Comparison of ENCODE assay signal across 18 cellular contexts in genomic region chrX:77415161-77415560, GRCh38. TPM values are rescaled to one million over a fixed set of nuclear protein-coding genes. Genes with fewer than 3 reads are reported as not detected.
A peak's percentile ranks its signal among the peaks of the same experiment; 100 is the strongest.
DNase-seq lines count a peak whose midpoint lies in the region; ATAC-seq and TF ChIP-seq lines count a peak whose summit lies in the region.
"Had no signal": no experiment of that assay in that cellular context is flagged by ENCODE, and none has a peak within 500 bp of the region (broad histone marks: within the 10 kb centered on the region; RNA-seq: fewer than 3 reads in every experiment).

No MANE protein-coding gene starts in this region.

- H3K27me3 ChIP-seq in heart right ventricle, result peaks cover 0 to 14% (median 0%) of the 10 kb centered on the region in 7 donors
- no peaks in the 10 kb centered on the region for H3K27me3 ChIP-seq in aorta (ENCODE audit: control insufficient read depth in 1 of 2, insufficient read depth in 2 of 2, low read length in 1 of 2)
- H3K27me3 ChIP-seq: SJSA1 had no signal

- TF ChIP-seq CTCF in heart right ventricle (IDR thresholded peaks at IDR 0.05) (peak in 5 of 9 donors; percentile 9 to 40 (median 24)), NB4 (IDR thresholded peaks at IDR 0.05; ENCODE audit: low read depth, low read length) (peak; percentile 3), cardiac fibroblast (IDR thresholded peaks at IDR 0.05; ENCODE audit: low read depth, low read length) (peak; percentile 19)

- H3K4me3 ChIP-seq in heart right ventricle (no peak overlapping the region), NB4 (ENCODE audit: low read depth, low read length) (no peak overlapping the region), cardiac fibroblast (replicated peaks in 1 of 2; ENCODE audit: low read depth in 2 of 2, low read length in 2 of 2) (no peak overlapping the region), aorta (ENCODE audit: low read length in 2 of 2) (no peak overlapping the region)
- H3K4me3 ChIP-seq: SJSA1 had no signal

- H3K4me1 ChIP-seq in heart right ventricle (peaks cover 0 to 9% (median 0%) of the 10 kb centered on the region in 9 donors), aorta (ENCODE audit: control insufficient read depth in 1 of 2, insufficient read depth in 2 of 2, low read length in 2 of 2) (no peaks in the 10 kb centered on the region)
- H3K4me1 ChIP-seq: SJSA1 had no signal

- H3K9me3 ChIP-seq in heart right ventricle (peaks cover 0 to 1% (median 0%) of the 10 kb centered on the region in 11 donors), aorta (ENCODE audit: control insufficient read depth, low read length) (no peaks in the 10 kb centered on the region)
- H3K9me3 ChIP-seq: SJSA1 had no signal

- H3K27ac ChIP-seq in heart right ventricle, result no peak overlapping the region
- peak overlapping the region; percentile 12 to 57 for H3K27ac ChIP-seq in aorta (ENCODE audit: low read depth in 1 of 2, low read length in 2 of 2)
- H3K27ac ChIP-seq: SJSA1 had no signal

- ATAC-seq in heart right ventricle (no peak), Right ventricle myocardium inferior (no peak), aorta (ENCODE audit: low FRiP score) (no peak), HG03135 (IDR thresholded peaks at IDR 0.05; ENCODE audit: unreplicated experiment) (no peak), HG02884 (IDR thresholded peaks at IDR 0.05; ENCODE audit: unreplicated experiment) (no peak)
- ATAC-seq: activated naive CD4-positive, alpha-beta T cell treated with anti-CD3 and anti-CD28 coated beads, Interleukin-2, amount 50 U/mL, for 72 hours had no signal

- no peak for TF ChIP-seq POLR2A in NB4 (IDR thresholded peaks at IDR 0.05; ENCODE audit: extremely low read depth, insufficient read length)

- intact Hi-C loops in heart right ventricle (cut with DNase I), result loop anchor here in 1 of 10 donors (10.0 kb wide), 1 partner anchor 1130 kb away; no protein-coding TSS in a partner anchor
- intact Hi-C loops in Right ventricle myocardium inferior (cut with DNase I), result no loop called here
- intact Hi-C loops in aorta (cut with DNase I), result no loop called here

- H3K36me3 ChIP-seq in heart right ventricle (no peaks in the 10 kb centered on the region), aorta (ENCODE audit: control insufficient read depth in 1 of 2, insufficient read depth in 2 of 2, low read length in 1 of 2) (no peaks in the 10 kb centered on the region)
- H3K36me3 ChIP-seq: SJSA1 had no signal

- 0 to 25% methylated on average over 1 of the region's 1 CpG for WGBS in heart right ventricle, 2 donors
- 6% methylated on average over 1 of the region's 1 CpG for WGBS in aorta, 2 donors

- DNase-seq in heart right ventricle (no peak), Right ventricle myocardium inferior (ENCODE audit: missing footprints) (no peak), NB4 (ENCODE audit: low read depth) (peak; percentile 9), cardiac fibroblast (ENCODE audit: low read depth in 2 of 2) (peak; percentile 6 to 31), aorta (no peak), NCI-H187 (lab: John Stamatoyannopoulos, UW) (no peak)
- DNase-seq: activated CD8-positive, alpha-beta memory T cell treated with anti-CD3 and anti-CD28 coated beads, Interleukin-2, amount 50 U/mL, for 4 hours; DMS79 treated with DMSO at 0.1 percent for 48 hours; glutamatergic neuron; GOT3; kidney glomerular epithelial cell; NCI-H2029 treated with DMSO at 0.1 percent for 48 hours; NCI-H82; stimulated activated CD4-positive, alpha-beta T cell treated with anti-CD3 and anti-CD28 coated beads, Interleukin-12 subunit alpha, Interleukin-12 subunit beta, amount 100 ng/mL, for 4 hours had no signal

RNA-seq across cellular contexts. Expression of gene FGF16, which starts 32.0 kb away (rescaled TPM):
- total RNA-seq in heart right ventricle, result under 1 TPM in 4 of 10 donors, not detected in 6; 0.13 to 0.32 (median 0.25) TPM
- under 1 TPM in 1 of 2 donors, not detected in 1; 0.19 TPM for polyA plus RNA-seq in heart right ventricle
- 0.24 TPM for total RNA-seq in Right ventricle myocardium inferior
- total RNA-seq in aorta, result 1 to 10 TPM in 1 of 2 donors, not detected in 1; 4.6 TPM
- polyA plus RNA-seq in aorta, result not detected
- total RNA-seq: activated naive CD4-positive, alpha-beta T cell treated with anti-CD3 and anti-CD28 coated beads, Interleukin-2, amount 50 U/mL, for 72 hours; SJSA1 had no signal

Comparison
In these comparisons a context has a peak if more than half of its experiments do, and no peak if none do; other contexts are left out.
1. DNase-seq: peak in NB4 (single experiment) and cardiac fibroblast (2 of 2); none in heart right ventricle (0 of 2), Right ventricle myocardium inferior (single experiment), aorta (0 of 2) and NCI-H187 (0 of 2).
2. H3K27ac ChIP-seq: peak in aorta (2 of 2); none in heart right ventricle (0 of 10).
3. Peak in every context shown above with its lines, with median percentiles within 50 percentile points of each other: CTCF ChIP-seq.